Comparison of ENCODE assay signal across 19 cellular contexts in genomic region chr17:28624148-28624547, GRCh38.
"Had no signal": no experiment of that assay in that cellular context is flagged by ENCODE, and none has a peak within 500 bp of the region (broad histone marks: within the 10 kb centered on the region; RNA-seq: fewer than 3 reads in every experiment).

No MANE protein-coding gene starts in this region.

- H3K27ac Mint-ChIP-seq: nephron progenitor cell had no signal

- ATAC-seq: left lung; naive thymus-derived CD4-positive, alpha-beta T cell had no signal

- H3K4me1 ChIP-seq: left lung, parathyroid adenoma, prostate gland, sigmoid colon, stomach, transverse colon had no signal

- H3K27me3 ChIP-seq: dorsolateral prefrontal cortex, left lung, sigmoid colon, stomach, transverse colon had no signal

- H3K4me3 ChIP-seq: coronary artery, dorsolateral prefrontal cortex, left lung, prostate gland, sigmoid colon, stomach, thoracic aorta, transverse colon had no signal

- H3K9me3 Mint-ChIP-seq: naive thymus-derived CD4-positive, alpha-beta T cell; nephron progenitor cell had no signal

- H3K4me1 Mint-ChIP-seq: nephron progenitor cell had no signal

- H3K27me3 Mint-ChIP-seq: naive thymus-derived CD4-positive, alpha-beta T cell had no signal

- H3K27ac ChIP-seq: coronary artery, left lung, parathyroid adenoma, prostate gland, sigmoid colon, stomach, thoracic aorta, transverse colon had no signal

- H2AFZ ChIP-seq: parathyroid adenoma had no signal

- H3K9me3 ChIP-seq: left lung, prostate gland, sigmoid colon, stomach, thoracic aorta, transverse colon had no signal

- H3K79me2 ChIP-seq: parathyroid adenoma had no signal

- DNase-seq: central memory CD4-positive, alpha-beta T cell; dorsolateral prefrontal cortex; effector CD8-positive, alpha-beta T cell; left lung; mesendoderm; naive thymus-derived CD4-positive, alpha-beta T cell; nephron progenitor cell; retina; sigmoid colon; small intestine; stimulated activated CD4-positive, alpha-beta T cell treated with anti-CD3 and anti-CD28 coated beads, Interleukin-12 subunit alpha, Interleukin-12 subunit beta, amount 100 ng/mL, for 4 hours; stimulated activated naive CD4-positive, alpha-beta T cell; stomach; substantia nigra; transverse colon had no signal

- H3K4me3 Mint-ChIP-seq: naive thymus-derived CD4-positive, alpha-beta T cell; nephron progenitor cell had no signal
